2 cellular contexts compared by ENCODE assay signal in the genomic region with DNA sequence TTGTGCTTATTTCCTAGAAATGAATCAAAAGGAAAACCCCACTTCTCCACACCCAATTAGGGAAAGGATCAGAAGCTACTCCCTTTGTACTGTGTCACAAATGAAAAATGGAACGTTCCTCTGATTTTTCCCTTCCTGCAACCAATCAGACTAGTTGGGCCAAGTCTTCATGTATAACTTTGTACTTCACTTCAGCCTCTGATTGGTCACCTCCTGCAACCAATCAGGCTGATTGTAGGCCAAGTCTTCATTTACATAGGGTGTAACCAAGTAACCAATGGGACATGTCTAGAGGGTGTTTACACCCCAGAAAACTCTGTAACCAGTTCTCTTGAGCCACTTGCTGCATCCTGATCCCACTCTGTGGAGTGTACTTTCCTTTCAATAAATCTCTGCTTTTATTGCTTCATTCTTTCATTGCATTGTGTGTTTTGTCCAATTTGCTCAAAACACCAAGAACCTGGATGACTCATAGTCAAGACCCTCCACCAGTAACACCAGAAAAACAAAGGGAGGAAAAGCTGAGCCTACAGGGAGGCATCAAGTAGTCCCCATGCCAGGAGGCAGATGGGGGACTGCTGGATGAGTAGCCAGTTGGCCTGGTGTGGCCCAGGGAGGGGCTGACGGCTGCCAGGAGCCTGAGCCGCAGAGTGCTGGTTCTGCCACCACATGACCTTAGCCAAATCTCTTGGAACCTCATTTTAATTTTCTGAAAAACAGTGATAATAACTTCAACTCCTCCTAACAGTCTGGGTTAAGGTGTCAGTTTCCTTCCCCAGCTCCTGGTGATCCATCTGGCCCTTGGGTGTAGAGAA.
TF ChIP-seq lines count a peak whose summit lies in the region.

No MANE protein-coding gene starts in this region.

TF ChIP-seq in A549, 52 proteins besides CTCF, POLR2A, EP300 and RAD21:
- TF ChIP-seq FOSL2 (IDR thresholded peaks at IDR 0.05): no peak
- TF ChIP-seq FOSL2 (CRISPR knock-in tag; IDR thresholded peaks at IDR 0.05): peak; percentile 40; the same call in 1 of the 2 replicates
- no peak for TF ChIP-seq FOSB (CRISPR knock-in tag; IDR thresholded peaks at IDR 0.05)

TF ChIP-seq in GM12878, 131 proteins besides CTCF, POLR2A, EP300 and RAD21:
- TF ChIP-seq RAD51 (IDR thresholded peaks at IDR 0.05) (no peak), ZSCAN29 (IDR thresholded peaks at IDR 0.05) (no peak), ZNF217 (IDR thresholded peaks at IDR 0.05) (no peak), BRCA1 (IDR thresholded peaks at IDR 0.05; ENCODE audit: low read depth, low read length) (no peak), SRF (IDR thresholded peaks at IDR 0.05; ENCODE audit: low read depth in 2 of 2, low read length in 2 of 2) (no peak), TCF7 (IDR thresholded peaks at IDR 0.05; ENCODE audit: borderline replicate concordance) (no peak), SUZ12 (IDR thresholded peaks at IDR 0.05; ENCODE audit: unreplicated experiment) (no peak), ASH2L (IDR thresholded peaks at IDR 0.05; ENCODE audit: borderline replicate concordance, low read depth) (no peak), ETV6 (conservative IDR thresholded peaks at IDR 0.05 in 1 of 2, IDR thresholded peaks at IDR 0.05 in 1 of 2; ENCODE audit: borderline replicate concordance in 1 of 2, low read depth in 1 of 2) (no peak), SIN3A (IDR thresholded peaks at IDR 0.05; ENCODE audit: low read depth, low read length) (no peak), SREBF1 (IDR thresholded peaks at IDR 0.05; ENCODE audit: low read length) (no peak)
- TF ChIP-seq, protein P1, sequence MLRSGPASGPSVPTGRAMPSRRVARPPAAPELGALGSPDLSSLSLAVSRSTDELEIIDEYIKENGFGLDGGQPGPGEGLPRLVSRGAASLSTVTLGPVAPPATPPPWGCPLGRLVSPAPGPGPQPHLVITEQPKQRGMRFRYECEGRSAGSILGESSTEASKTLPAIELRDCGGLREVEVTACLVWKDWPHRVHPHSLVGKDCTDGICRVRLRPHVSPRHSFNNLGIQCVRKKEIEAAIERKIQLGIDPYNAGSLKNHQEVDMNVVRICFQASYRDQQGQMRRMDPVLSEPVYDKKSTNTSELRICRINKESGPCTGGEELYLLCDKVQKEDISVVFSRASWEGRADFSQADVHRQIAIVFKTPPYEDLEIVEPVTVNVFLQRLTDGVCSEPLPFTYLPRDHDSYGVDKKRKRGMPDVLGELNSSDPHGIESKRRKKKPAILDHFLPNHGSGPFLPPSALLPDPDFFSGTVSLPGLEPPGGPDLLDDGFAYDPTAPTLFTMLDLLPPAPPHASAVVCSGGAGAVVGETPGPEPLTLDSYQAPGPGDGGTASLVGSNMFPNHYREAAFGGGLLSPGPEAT (IDR thresholded peaks at IDR 0.05; ENCODE audit: low read depth): no peak
